Comparison of ENCODE assay signal across 13 cellular contexts in the genomic region with DNA sequence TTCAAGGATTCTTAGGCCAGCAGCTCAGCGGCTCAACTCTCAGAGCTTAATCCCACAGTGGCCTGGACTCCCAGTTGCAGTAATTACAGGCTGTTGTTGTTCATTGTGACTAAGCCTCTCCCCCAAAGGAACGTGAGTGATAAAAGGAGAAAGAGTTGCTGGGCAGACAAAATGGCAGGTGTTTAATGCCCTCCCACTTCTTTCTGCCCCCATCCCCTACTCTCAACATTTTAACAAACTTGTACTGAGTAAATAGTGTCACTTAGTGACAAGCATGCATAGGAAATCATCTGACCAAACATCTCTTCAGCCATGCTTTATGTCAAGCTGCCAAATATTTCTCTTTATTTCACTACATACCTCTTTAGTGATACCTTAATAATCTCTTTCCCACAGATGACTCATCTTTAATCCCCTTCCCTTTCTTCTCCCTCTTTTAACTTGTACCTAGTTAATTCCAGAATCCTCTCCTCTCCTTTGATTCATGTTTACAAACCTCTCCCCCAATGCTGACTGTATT. TPM values are rescaled to one million over a fixed set of nuclear protein-coding genes. Genes with fewer than 3 reads are reported as not detected.
DNase-seq lines count a peak whose midpoint lies in the region; ATAC-seq and TF ChIP-seq lines count a peak whose summit lies in the region.
"Had no signal": no experiment of that assay in that cellular context is flagged by ENCODE, and none has a peak within 500 bp of the region (broad histone marks: within the 10 kb centered on the region; RNA-seq: fewer than 3 reads in every experiment).

No MANE protein-coding gene starts in this region.

- H3K9ac ChIP-seq in GM23248 = no peak overlapping the region
- no peak overlapping the region for H3K9ac ChIP-seq in neural progenitor cell

- H3F3A ChIP-seq in GM23248 (ENCODE audit: insufficient read depth) (peaks cover 12% of the 10 kb centered on the region), neural progenitor cell (ENCODE audit: low read depth) (peaks cover 44% of the 10 kb centered on the region)

- H3K27me3 Mint-ChIP-seq in neural progenitor cell (ENCODE audit: insufficient read depth, low read depth) = no peaks in the 10 kb centered on the region

- in situ Hi-C loops in GM23248 (cut with MboI) = no loop called here

- peaks cover 10% of the 10 kb centered on the region; the same call in 1 of the 2 replicates for H3K4me1 ChIP-seq in GM23248 (ENCODE audit: insufficient read depth)
- H3K4me1 ChIP-seq in neural progenitor cell = peaks cover 64% of the 10 kb centered on the region
- H3K4me1 ChIP-seq: adrenal gland had no signal

- WGBS in GM23248 (ENCODE audit: low coverage in 1 of 2, low lambda C conversion rate in 2 of 2, missing lambda C conversion rate in 2 of 2), 2 experiments = 24 to 28% methylated on average over 2 of the region's 2 CpGs

- no peaks in the 10 kb centered on the region for H4K20me1 ChIP-seq in GM23248 (ENCODE audit: insufficient read depth)
- H4K20me1 ChIP-seq in neural progenitor cell (ENCODE audit: low read depth) = no peaks in the 10 kb centered on the region

- TF ChIP-seq CTCF in neural progenitor cell (IDR thresholded peaks at IDR 0.05) = no peak

- H3K27me3 ChIP-seq in GM23248 (replicated peaks; ENCODE audit: insufficient read depth) = no peaks in the 10 kb centered on the region
- no peaks in the 10 kb centered on the region for H3K27me3 ChIP-seq in neural progenitor cell
- H3K27me3 ChIP-seq: adrenal gland had no signal

- H3K79me2 ChIP-seq in GM23248 (ENCODE audit: insufficient read depth) (no peaks in the 10 kb centered on the region), neural progenitor cell (ENCODE audit: low read depth) (no peaks in the 10 kb centered on the region)

- H3K27ac ChIP-seq in GM23248 (no peak overlapping the region), neural progenitor cell (peak overlapping the region; percentile 84)
- H3K27ac ChIP-seq: adrenal gland had no signal

- H3K4me2 ChIP-seq in GM23248 (ENCODE audit: unreplicated experiment) (no peak overlapping the region), neural progenitor cell (peak overlapping the region; percentile 70)

- no peaks in the 10 kb centered on the region for H3K9me2 ChIP-seq in GM23248 (ENCODE audit: insufficient read depth)

- no peak overlapping the region for H3K4me3 Mint-ChIP-seq in neural progenitor cell
- H3K4me3 Mint-ChIP-seq: activated CD4-positive, alpha-beta memory T cell treated with anti-CD3 and anti-CD28 coated beads, Interleukin-2, amount 10 ng/mL, durations not matched to agents 7 days and 5 days had no signal

- H3K9me3 ChIP-seq in GM23248 (ENCODE audit: low read depth) (no peaks in the 10 kb centered on the region), neural progenitor cell (ENCODE audit: low read depth) (peaks cover 11% of the 10 kb centered on the region)
- H3K9me3 ChIP-seq: adrenal gland had no signal

- peak; percentile 54 for DNase-seq in GM23248
- DNase-seq in NCI-H524 (lab: John Stamatoyannopoulos, UW) = peak; percentile 82 to 92
- peak; percentile 63 for DNase-seq in ecto neural progenitor cell (ENCODE audit: low spot score)
- DNase-seq in neural progenitor cell (ENCODE audit: low spot score) = peak; percentile 92
- DNase-seq in activated T-cell treated with anti-CD3 and anti-CD28 coated beads for 4 hours = no peak
- no peak for DNase-seq in GF-D8 (lab: John Stamatoyannopoulos, UW)
- DNase-seq: activated CD4-positive, alpha-beta memory T cell treated with anti-CD3 and anti-CD28 coated beads, Interleukin-2, amount 10 ng/mL, durations not matched to agents 7 days and 5 days; adrenal gland; NCI-H345; occipital lobe; stimulated activated CD4-positive, alpha-beta T cell treated with anti-CD3 and anti-CD28 coated beads, Interleukin-4, amount 100 ng/mL, for 4 hours had no signal

- H2AFZ ChIP-seq in GM23248 (peak overlapping the region; percentile 73), neural progenitor cell (replicated peaks) (no peak overlapping the region)

- no peaks in the 10 kb centered on the region for H3K36me3 Mint-ChIP-seq in neural progenitor cell

- H3K4me3 ChIP-seq in GM23248 (no peak overlapping the region), neural progenitor cell (peak overlapping the region; percentile 10)
- H3K4me3 ChIP-seq: adrenal gland had no signal

- no peaks in the 10 kb centered on the region for H3K36me3 ChIP-seq in GM23248 (ENCODE audit: low read depth)
- H3K36me3 ChIP-seq in neural progenitor cell = peaks cover 7% of the 10 kb centered on the region
- H3K36me3 ChIP-seq: adrenal gland had no signal

- H3K27ac Mint-ChIP-seq in neural progenitor cell = peak overlapping the region; percentile 43
- H3K27ac Mint-ChIP-seq: activated CD4-positive, alpha-beta memory T cell treated with anti-CD3 and anti-CD28 coated beads, Interleukin-2, amount 10 ng/mL, durations not matched to agents 7 days and 5 days had no signal

- H3K4me1 Mint-ChIP-seq in neural progenitor cell = peaks cover 36% of the 10 kb centered on the region
- H3K4me1 Mint-ChIP-seq: activated CD4-positive, alpha-beta memory T cell treated with anti-CD3 and anti-CD28 coated beads, Interleukin-2, amount 10 ng/mL, durations not matched to agents 7 days and 5 days had no signal

- peaks cover 17% of the 10 kb centered on the region for H3K9me3 Mint-ChIP-seq in neural progenitor cell

- no peak for ATAC-seq in GM18511 (IDR thresholded peaks at IDR 0.05; ENCODE audit: unreplicated experiment)
- ATAC-seq in GM18873 (IDR thresholded peaks at IDR 0.05; ENCODE audit: low FRiP score, unreplicated experiment) = no peak

RNA-seq across cellular contexts. Expression of a gene that starts 12.4 kb away (rescaled TPM):
- 4.0 and 7.1 TPM in 2 replicates for total RNA-seq in GM23248 (2014; rRNA removed; shearing (Covaris generic))
- polyA plus RNA-seq in GM23248 (2016; fragmentation: Nextera tagmentation; extraction: Ambion mirVana) = 9.2 and 9.7 TPM in 2 replicates
- total RNA-seq in neural progenitor cell (ENCODE audit: low replicate concordance) = 16.2 and 36.9 TPM in 2 replicates

RNA-seq across cellular contexts. Expression of a gene that starts 47.8 kb away (rescaled TPM):
- total RNA-seq in GM23248 (2014; rRNA removed; shearing (Covaris generic)) = 24.1 and 24.7 TPM in 2 replicates
- 31.3 and 38.8 TPM in 2 replicates for polyA plus RNA-seq in GM23248 (2016; fragmentation: Nextera tagmentation; extraction: Ambion mirVana)
- 68.6 and 93.4 TPM in 2 replicates for total RNA-seq in neural progenitor cell (ENCODE audit: low replicate concordance)

Comparison
In these comparisons a context has a peak if more than half of its experiments do, and no peak if none do; other contexts are left out.
1. DNase-seq: peak in GM23248 (single experiment), NCI-H524 (2 of 2), ecto neural progenitor cell (single experiment) and neural progenitor cell (single experiment); none in activated T-cell treated with anti-CD3 and anti-CD28 coated beads for 4 hours (single experiment) and GF-D8 (single experiment).